2 cellular contexts compared by ENCODE assay signal in genomic region chr1:173682174-173682573, GRCh38.
TF ChIP-seq lines count a peak whose summit lies in the region.

No MANE protein-coding gene starts in this region.

TF ChIP-seq in IMR-90, 13 proteins besides CTCF, POLR2A, EP300 and RAD21:
- no peak for TF ChIP-seq RCOR1 (IDR thresholded peaks at IDR 0.05; ENCODE audit: insufficient replicate concordance, low read length)
- no peak for TF ChIP-seq MXI1 (IDR thresholded peaks at IDR 0.05; ENCODE audit: borderline replicate concordance, low read depth, low read length)
- TF ChIP-seq BHLHE40 (IDR thresholded peaks at IDR 0.05; ENCODE audit: low read depth, low read length) = no peak
- TF ChIP-seq MAFK (IDR thresholded peaks at IDR 0.05; ENCODE audit: low read depth, low read length) = peak; percentile 17; the same call in 1 of the 2 replicates
- TF ChIP-seq, protein P1, sequence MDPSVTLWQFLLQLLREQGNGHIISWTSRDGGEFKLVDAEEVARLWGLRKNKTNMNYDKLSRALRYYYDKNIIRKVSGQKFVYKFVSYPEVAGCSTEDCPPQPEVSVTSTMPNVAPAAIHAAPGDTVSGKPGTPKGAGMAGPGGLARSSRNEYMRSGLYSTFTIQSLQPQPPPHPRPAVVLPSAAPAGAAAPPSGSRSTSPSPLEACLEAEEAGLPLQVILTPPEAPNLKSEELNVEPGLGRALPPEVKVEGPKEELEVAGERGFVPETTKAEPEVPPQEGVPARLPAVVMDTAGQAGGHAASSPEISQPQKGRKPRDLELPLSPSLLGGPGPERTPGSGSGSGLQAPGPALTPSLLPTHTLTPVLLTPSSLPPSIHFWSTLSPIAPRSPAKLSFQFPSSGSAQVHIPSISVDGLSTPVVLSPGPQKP (IDR thresholded peaks at IDR 0.05; ENCODE audit: borderline replicate concordance, low read depth, low read length) = no peak
- TF ChIP-seq RFX5 (IDR thresholded peaks at IDR 0.05; ENCODE audit: low read depth, low read length) = no peak

TF ChIP-seq in K562, 482 proteins besides CTCF, POLR2A, EP300 and RAD21:
- peak; percentile 62 for TF ChIP-seq ZNF316 (IDR thresholded peaks at IDR 0.05)
- TF ChIP-seq, protein P2, sequence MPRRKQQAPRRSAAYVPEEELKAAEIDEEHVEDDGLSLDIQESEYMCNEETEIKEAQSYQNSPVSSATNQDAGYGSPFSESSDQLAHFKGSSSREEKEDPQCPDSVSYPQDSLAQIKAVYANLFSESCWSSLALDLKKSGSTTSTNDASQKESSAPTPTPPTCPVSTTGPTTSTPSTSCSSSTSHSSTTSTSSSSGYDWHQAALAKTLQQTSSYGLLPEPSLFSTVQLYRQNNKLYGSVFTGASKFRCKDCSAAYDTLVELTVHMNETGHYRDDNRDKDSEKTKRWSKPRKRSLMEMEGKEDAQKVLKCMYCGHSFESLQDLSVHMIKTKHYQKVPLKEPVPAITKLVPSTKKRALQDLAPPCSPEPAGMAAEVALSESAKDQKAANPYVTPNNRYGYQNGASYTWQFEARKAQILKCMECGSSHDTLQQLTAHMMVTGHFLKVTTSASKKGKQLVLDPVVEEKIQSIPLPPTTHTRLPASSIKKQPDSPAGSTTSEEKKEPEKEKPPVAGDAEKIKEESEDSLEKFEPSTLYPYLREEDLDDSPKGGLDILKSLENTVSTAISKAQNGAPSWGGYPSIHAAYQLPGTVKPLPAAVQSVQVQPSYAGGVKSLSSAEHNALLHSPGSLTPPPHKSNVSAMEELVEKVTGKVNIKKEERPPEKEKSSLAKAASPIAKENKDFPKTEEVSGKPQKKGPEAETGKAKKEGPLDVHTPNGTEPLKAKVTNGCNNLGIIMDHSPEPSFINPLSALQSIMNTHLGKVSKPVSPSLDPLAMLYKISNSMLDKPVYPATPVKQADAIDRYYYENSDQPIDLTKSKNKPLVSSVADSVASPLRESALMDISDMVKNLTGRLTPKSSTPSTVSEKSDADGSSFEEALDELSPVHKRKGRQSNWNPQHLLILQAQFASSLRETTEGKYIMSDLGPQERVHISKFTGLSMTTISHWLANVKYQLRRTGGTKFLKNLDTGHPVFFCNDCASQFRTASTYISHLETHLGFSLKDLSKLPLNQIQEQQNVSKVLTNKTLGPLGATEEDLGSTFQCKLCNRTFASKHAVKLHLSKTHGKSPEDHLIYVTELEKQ (CRISPR knock-in tag; IDR thresholded peaks at IDR 0.05) = no peak
- TF ChIP-seq ATF7 (IDR thresholded peaks at IDR 0.05) = no peak
- no peak for TF ChIP-seq ZNF75A (CRISPR knock-in tag; IDR thresholded peaks at IDR 0.05)
- 0 out of 2 replicates have a peak, but pooled peaks have one; percentile 32 for TF ChIP-seq C11orf30 (IDR thresholded peaks at IDR 0.05; ENCODE audit: low read depth)
- TF ChIP-seq ZNF165 (CRISPR knock-in tag; IDR thresholded peaks at IDR 0.05; ENCODE audit: borderline replicate concordance) = no peak
- TF ChIP-seq ZNF239 (CRISPR knock-in tag; IDR thresholded peaks at IDR 0.05) = no peak
